5 cellular contexts compared by ENCODE assay signal in the genomic region with DNA sequence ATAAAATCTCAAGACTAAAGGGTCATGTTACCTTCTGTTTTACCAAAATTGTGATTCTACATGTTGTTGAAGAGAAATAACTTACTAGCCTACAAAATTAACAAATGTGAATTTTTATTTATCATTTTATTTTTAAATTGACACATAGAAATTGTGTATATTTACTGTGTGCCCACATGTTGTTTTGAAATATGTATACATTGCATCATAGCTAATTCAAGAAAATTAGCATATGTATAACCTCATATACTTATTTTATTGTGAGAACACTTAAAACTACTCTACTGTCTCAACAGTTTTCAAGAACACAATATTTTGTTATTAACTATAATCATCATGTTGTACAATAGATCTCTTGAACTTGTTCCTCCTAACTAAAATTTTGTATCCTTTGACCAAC.
"Had no signal": no experiment of that assay in that cellular context is flagged by ENCODE, and none has a peak within 500 bp of the region (broad histone marks: within the 10 kb centered on the region; RNA-seq: fewer than 3 reads in every experiment).

No MANE protein-coding gene starts in this region.

- FAIRE-seq: HTR-8/SVneo, K562 had no signal

- H3K27ac ChIP-seq: HL-60 had no signal

- ATAC-seq: K562 had no signal

- DNase-seq: KBM-7, KG1 had no signal

- H3K4me3 ChIP-seq: K562 had no signal
